In genomic region chr18:11909081-11909410, GRCh38 we compare ENCODE assay signal across 8 cellular contexts. TPM values are rescaled to one million over a fixed set of nuclear protein-coding genes. Genes with fewer than 3 reads are reported as not detected.
DNase-seq lines count a peak whose midpoint lies in the region; ATAC-seq and TF ChIP-seq lines count a peak whose summit lies in the region.

No MANE protein-coding gene starts in this region.

- H3K27ac ChIP-seq in BLaER1 treated with 17β-estradiol and CSF1 and Interleukin-3, amounts not matched to agents 10 nM and 100 nM = peak overlapping the region; percentile 92 to 100 (median 98)
- H3K27ac ChIP-seq in HUES48 (ENCODE audit: low read depth, low read length) (no peak overlapping the region), mesodermal cell (ENCODE audit: low read depth, low read length, severe bottlenecking) (peak overlapping the region; percentile 80)

- ATAC-seq in GM21619 (IDR thresholded peaks at IDR 0.05; ENCODE audit: unreplicated experiment) = no peak
- ATAC-seq in HG02884 (IDR thresholded peaks at IDR 0.05; ENCODE audit: unreplicated experiment) = no peak
- no peak for ATAC-seq in GM21360 (IDR thresholded peaks at IDR 0.05; ENCODE audit: unreplicated experiment)
- ATAC-seq in HG02588 (IDR thresholded peaks at IDR 0.05; ENCODE audit: unreplicated experiment) = no peak

- peak; percentile 22 for DNase-seq in MCF 10A (ENCODE audit: unreplicated experiment)

- peaks cover 11 to 60% (median 24%) of the 10 kb centered on the region in 10 experiments for H3K4me1 ChIP-seq in BLaER1 treated with 17β-estradiol and CSF1 and Interleukin-3, amounts not matched to agents 10 nM and 100 nM
- H3K4me1 ChIP-seq in HUES48 (ENCODE audit: control insufficient read depth, insufficient read depth, low read length) (peaks cover 28% of the 10 kb centered on the region), mesodermal cell (ENCODE audit: control insufficient read depth, insufficient read depth, low read length, poor library complexity, severe bottlenecking) (peaks cover 7% of the 10 kb centered on the region)

- H3K4me2 ChIP-seq in BLaER1 treated with 17β-estradiol and CSF1 and Interleukin-3, amounts not matched to agents 10 nM and 100 nM = peak overlapping the region; percentile 81 to 98 (median 92)

- no CpG with 5 or more reads among the region's 8 CpGs for WGBS in mesodermal cell (ENCODE audit: insufficient coverage in 2 of 2), 2 experiments

- intact Hi-C loops in MCF 10A (cut with micrococcal nuclease) = loop anchor here (2.0 kb wide), 1 partner anchor 48 kb away; no protein-coding TSS in a partner anchor

- H3K4me3 ChIP-seq in BLaER1 treated with 17β-estradiol and CSF1 and Interleukin-3, amounts not matched to agents 10 nM and 100 nM = peak overlapping the region; percentile 68 to 84 (median 73)
- peak overlapping the region; percentile 90 for H3K4me3 ChIP-seq in HUES48 (ENCODE audit: low read depth, low read length)
- H3K4me3 ChIP-seq in mesodermal cell (ENCODE audit: extremely low read depth, insufficient read depth, low read length, poor library complexity, severe bottlenecking) = peak overlapping the region; percentile 61

- H3K27me3 ChIP-seq in BLaER1 treated with 17β-estradiol and CSF1 and Interleukin-3, amounts not matched to agents 10 nM and 100 nM = no peaks in the 10 kb centered on the region
- H3K27me3 ChIP-seq in HUES48 (ENCODE audit: control insufficient read depth, insufficient read depth, low read length) = peaks cover 7% of the 10 kb centered on the region

- no peaks in the 10 kb centered on the region for H3K9me3 ChIP-seq in BLaER1 treated with 17β-estradiol and CSF1 and Interleukin-3, amounts not matched to agents 10 nM and 100 nM (replicated peaks in 1 of 11)
- H3K9me3 ChIP-seq in HUES48 (ENCODE audit: control insufficient read depth, insufficient read depth, low read length) (no peaks in the 10 kb centered on the region), mesodermal cell (ENCODE audit: control insufficient read depth, low read length) (no peaks in the 10 kb centered on the region)

- H3K36me3 Mint-ChIP-seq in MCF 10A (ENCODE audit: insufficient read depth, unreplicated experiment) = peaks cover 22% of the 10 kb centered on the region

- peaks cover 5 to 20% (median 12%) of the 10 kb centered on the region in 11 experiments; a peak in 16 of 22 replicates for H3K36me3 ChIP-seq in BLaER1 treated with 17β-estradiol and CSF1 and Interleukin-3, amounts not matched to agents 10 nM and 100 nM
- H3K36me3 ChIP-seq in HUES48 (ENCODE audit: control insufficient read depth, insufficient read depth, low read length) (no peaks in the 10 kb centered on the region), mesodermal cell (ENCODE audit: control insufficient read depth, insufficient read depth, low read length) (peaks cover 8% of the 10 kb centered on the region)

- H3K9ac ChIP-seq in BLaER1 treated with 17β-estradiol and CSF1 and Interleukin-3, amounts not matched to agents 10 nM and 100 nM = peak overlapping the region; percentile 91 to 100 (median 97)
- H3K9ac ChIP-seq in HUES48 (ENCODE audit: low read depth, low read length) = no peak overlapping the region

- H3K4me3 Mint-ChIP-seq in MCF 10A (ENCODE audit: unreplicated experiment) = peak overlapping the region; percentile 92

- H3K27ac Mint-ChIP-seq in MCF 10A (ENCODE audit: low read depth, unreplicated experiment) = peak overlapping the region; percentile 89

- POLR2A ChIA-PET in MCF 10A (lab: Yijun Ruan, JAX) = interaction anchor here (0.7 to 2.7 kb wide), 14 partner anchors 16 to 254 kb away, joined by 3 to 17 read pairs (median 3); partner anchors contain the start of genes CHMP1B and IMPA2

- CTCF ChIA-PET in MCF 10A (lab: Yijun Ruan, JAX) = interaction anchor here (0.8 to 1.7 kb wide), 3 partner anchors 17 to 52 kb away, joined by 3 to 7 read pairs (median 4); no protein-coding TSS in a partner anchor

- BruUV-seq in MCF 10A (replicated peaks; lab: Mats Ljungman, UMichigan) = no TSS peak

- TF ChIP-seq CTCF in MCF 10A (IDR thresholded peaks at IDR 0.05; ENCODE audit: unreplicated experiment) = no peak

- H3K4me1 Mint-ChIP-seq in MCF 10A (ENCODE audit: insufficient read depth, unreplicated experiment) = no peaks in the 10 kb centered on the region

- no peaks in the 10 kb centered on the region for H3K27me3 Mint-ChIP-seq in MCF 10A (ENCODE audit: insufficient read depth, unreplicated experiment)

- H3K9me3 Mint-ChIP-seq in MCF 10A (ENCODE audit: unreplicated experiment) = no peaks in the 10 kb centered on the region

- no peaks in the 10 kb centered on the region for H4K20me1 ChIP-seq in BLaER1 treated with 17β-estradiol and CSF1 and Interleukin-3, amounts not matched to agents 10 nM and 100 nM

RNA-seq across cellular contexts. Expression of gene MPPE1, which starts 0.9 kb away (rescaled TPM):
- 15.7 and 24.7 TPM in 2 replicates for total RNA-seq in MCF 10A (2022)
- polyA plus RNA-seq in mesodermal cell (2013, experiment 1 of 2) = 20.6 TPM
- polyA plus RNA-seq in mesodermal cell (2013, experiment 2 of 2) = 21.3 TPM

RNA-seq across cellular contexts. Expression of gene CHMP1B, which starts 57.8 kb away (rescaled TPM):
- 39.7 and 50.1 TPM in 2 replicates for total RNA-seq in MCF 10A (2022)
- polyA plus RNA-seq in mesodermal cell (2013, experiment 1 of 2) = 40.1 TPM
- 38.2 TPM for polyA plus RNA-seq in mesodermal cell (2013, experiment 2 of 2)
